In genomic region chr10:6208781-6209235, GRCh38 we compare ENCODE assay signal across 13 cellular contexts. TPM values are rescaled to one million over a fixed set of nuclear protein-coding genes. Genes with fewer than 3 reads are reported as not detected.
DNase-seq lines count a peak whose midpoint lies in the region; ATAC-seq and TF ChIP-seq lines count a peak whose summit lies in the region.
"Had no signal": no experiment of that assay in that cellular context is flagged by ENCODE, and none has a peak within 500 bp of the region (broad histone marks: within the 10 kb centered on the region; RNA-seq: fewer than 3 reads in every experiment).

No MANE protein-coding gene starts in this region.

- TF ChIP-seq POLR2A in upper lobe of left lung (IDR thresholded peaks at IDR 0.05) = no peak

- peak overlapping the region; percentile 78 for H4K91ac ChIP-seq in mesenchymal stem cell (ENCODE audit: low read length)

- H3K27me3 Mint-ChIP-seq in activated naive CD8-positive, alpha-beta T cell treated with anti-CD3 and anti-CD28 coated beads, Interleukin-2, amount 10 ng/mL, durations not matched to agents 7 days and 5 days = no peaks in the 10 kb centered on the region
- no peaks in the 10 kb centered on the region for H3K27me3 Mint-ChIP-seq in activated naive CD8-positive, alpha-beta T cell treated with anti-CD3 and anti-CD28 coated beads, Interleukin-2, amount 50 U/mL, for 24 hours
- H3K27me3 Mint-ChIP-seq: activated T-helper 17 cell treated with anti-CD3 and anti-CD28 coated beads, Interleukin-2, amount 50 U/mL, for 72 hours had no signal

- no peak overlapping the region for H3K23ac ChIP-seq in mesenchymal stem cell (ENCODE audit: low read length in 2 of 2)
- no peak overlapping the region for H3K23ac ChIP-seq in mesendoderm (ENCODE audit: low read length)

- no peak overlapping the region for H2BK12ac ChIP-seq in mesenchymal stem cell (ENCODE audit: low read length in 2 of 2)

- H2AK5ac ChIP-seq in mesenchymal stem cell (ENCODE audit: low read length, severe bottlenecking) (no peak overlapping the region), mesendoderm (ENCODE audit: low read length) (no peak overlapping the region)

- H3K27me3 ChIP-seq in adipocyte (replicated peaks; ENCODE audit: control insufficient read depth, insufficient read depth, low read length) = no peaks in the 10 kb centered on the region
- no peaks in the 10 kb centered on the region for H3K27me3 ChIP-seq in mesenchymal stem cell (ENCODE audit: control insufficient read depth in 1 of 2, insufficient read depth in 1 of 2, low read length in 2 of 2)
- H3K27me3 ChIP-seq in upper lobe of left lung = no peaks in the 10 kb centered on the region
- no peaks in the 10 kb centered on the region for H3K27me3 ChIP-seq in mammary epithelial cell (ENCODE audit: insufficient read depth, low read length)
- H3K27me3 ChIP-seq in mesendoderm (ENCODE audit: insufficient read depth, low read length, poor library complexity) = no peaks in the 10 kb centered on the region
- H3K27me3 ChIP-seq: testis had no signal

- no peaks in the 10 kb centered on the region for H3K9me3 ChIP-seq in adipocyte (ENCODE audit: control insufficient read depth, low read length)
- no peaks in the 10 kb centered on the region for H3K9me3 ChIP-seq in mesenchymal stem cell (ENCODE audit: control insufficient read depth, low read length)
- no peaks in the 10 kb centered on the region for H3K9me3 ChIP-seq in upper lobe of left lung
- H3K9me3 ChIP-seq in mammary epithelial cell (replicated peaks; ENCODE audit: insufficient read depth, low read length) = no peaks in the 10 kb centered on the region
- H3K9me3 ChIP-seq: testis had no signal

- in situ Hi-C loops in mammary epithelial cell (cut with MboI; ENCODE audit: low sequenced_read_pairs in 2 of 2) = no loop called here

- no peaks in the 10 kb centered on the region for H4K20me1 ChIP-seq in mammary epithelial cell (ENCODE audit: insufficient read depth, low read length)

- peaks cover 24% of the 10 kb centered on the region for H3K36me3 Mint-ChIP-seq in activated naive CD8-positive, alpha-beta T cell treated with anti-CD3 and anti-CD28 coated beads, Interleukin-2, amount 10 ng/mL, durations not matched to agents 7 days and 5 days
- H3K36me3 Mint-ChIP-seq in activated naive CD8-positive, alpha-beta T cell treated with anti-CD3 and anti-CD28 coated beads, Interleukin-2, amount 50 U/mL, for 24 hours (ENCODE audit: low read depth) = peaks cover 14% of the 10 kb centered on the region

- H3K4me1 Mint-ChIP-seq in activated naive CD8-positive, alpha-beta T cell treated with anti-CD3 and anti-CD28 coated beads, Interleukin-2, amount 10 ng/mL, durations not matched to agents 7 days and 5 days = peaks cover 34% of the 10 kb centered on the region
- peaks cover 16% of the 10 kb centered on the region for H3K4me1 Mint-ChIP-seq in activated naive CD8-positive, alpha-beta T cell treated with anti-CD3 and anti-CD28 coated beads, Interleukin-2, amount 50 U/mL, for 24 hours

- no peak overlapping the region for H3K56ac ChIP-seq in mesendoderm (ENCODE audit: low read length)

- peaks cover 77% of the 10 kb centered on the region for H3K79me2 ChIP-seq in mammary epithelial cell (ENCODE audit: insufficient read depth, low read length)
- H3K79me2 ChIP-seq in mesendoderm (ENCODE audit: control insufficient read depth, insufficient read depth, low read length) = peaks cover 39% of the 10 kb centered on the region

- no peak overlapping the region for H3K14ac ChIP-seq in mesenchymal stem cell (ENCODE audit: low read length in 2 of 2)

- H3K4me1 ChIP-seq in adipocyte (ENCODE audit: control insufficient read depth, insufficient read depth, low read length) (peaks cover 35% of the 10 kb centered on the region), mesenchymal stem cell (ENCODE audit: control insufficient read depth, insufficient read depth, low read depth, low read length) (peaks cover 32% of the 10 kb centered on the region), upper lobe of left lung (peaks cover 17 to 46% (median 23%) of the 10 kb centered on the region in 4 donors), mammary epithelial cell (ENCODE audit: insufficient read depth, low read length) (peaks cover 19% of the 10 kb centered on the region), mesendoderm (ENCODE audit: control insufficient read depth, low read depth, low read length) (peaks cover 12% of the 10 kb centered on the region)

- POLR2A ChIA-PET in activated naive CD8-positive, alpha-beta T cell treated with anti-CD3 and anti-CD28 coated beads, Interleukin-2, amount 10 ng/mL, durations not matched to agents 7 days and 5 days (lab: Charles Lee) = no interaction called here

- H4K8ac ChIP-seq in mesenchymal stem cell (ENCODE audit: low read length) (peak overlapping the region; percentile 35), mesendoderm (ENCODE audit: low read depth, low read length) (no peak overlapping the region)

- CTCF ChIA-PET in mammary epithelial cell (lab: Charles Lee; ENCODE audit: low non-redundant PET) = no interaction called here

- TF ChIP-seq CTCF in upper lobe of left lung (IDR thresholded peaks at IDR 0.05) (no peak), mammary epithelial cell (conservative IDR thresholded peaks at IDR 0.05 in 1 of 2, IDR thresholded peaks at IDR 0.05 in 1 of 2; ENCODE audit: extremely low read depth in 1 of 2, insufficient read depth in 1 of 2, low read depth in 1 of 2, low read length in 2 of 2) (no peak)

- H2AFZ ChIP-seq in mesenchymal stem cell (ENCODE audit: low read depth, low read length) (no peak overlapping the region), mammary epithelial cell (ENCODE audit: low read depth, low read length) (no peak overlapping the region)

- WGBS in mesenchymal stem cell = 85% methylated on average over 12 of the region's 12 CpGs
- 66 to 68% methylated on average over 8 to 12 of the region's 12 CpGs for WGBS in upper lobe of left lung, 2 donors
- 60% methylated on average over 11 of the region's 12 CpGs for WGBS in mammary epithelial cell (ENCODE audit: low coverage, missing lambda C conversion rate)
- no CpG with 5 or more reads among the region's 12 CpGs for WGBS in mesendoderm (ENCODE audit: extremely low coverage, insufficient coverage, low lambda C conversion rate)

- H3K4me3 ChIP-seq in adipocyte (ENCODE audit: low read length) (no peak overlapping the region), mesenchymal stem cell (ENCODE audit: insufficient read depth in 1 of 2, low read depth in 1 of 2, low read length in 2 of 2) (no peak overlapping the region), upper lobe of left lung (no peak overlapping the region), mammary epithelial cell (replicated peaks in 1 of 3; ENCODE audit: insufficient read depth in 1 of 3, low read depth in 2 of 3, low read length in 3 of 3) (no peak overlapping the region), mesendoderm (ENCODE audit: low read length) (no peak overlapping the region)
- H3K4me3 ChIP-seq: lung, testis had no signal

- H3K36me3 ChIP-seq in adipocyte (ENCODE audit: control insufficient read depth, insufficient read depth, low read length, severe bottlenecking) (peaks cover 34% of the 10 kb centered on the region), mesenchymal stem cell (ENCODE audit: control insufficient read depth in 1 of 2, insufficient read depth in 2 of 2, low read depth in 1 of 2, low read length in 2 of 2) (peaks cover 4 to 15% of the 10 kb centered on the region in 2 experiments), upper lobe of left lung (peaks cover 4 to 10% (median 7%) of the 10 kb centered on the region in 4 donors), mammary epithelial cell (ENCODE audit: insufficient read depth, low read length) (no peaks in the 10 kb centered on the region), mesendoderm (ENCODE audit: control insufficient read depth, insufficient read depth, low read length) (peaks cover 2% of the 10 kb centered on the region)

- intact Hi-C loops in mammary epithelial cell (cut with micrococcal nuclease) = no loop called here

- H3K79me1 ChIP-seq in mesenchymal stem cell (replicated peaks; ENCODE audit: low read length, poor library complexity, severe bottlenecking) (peaks cover 30% of the 10 kb centered on the region), mesendoderm (ENCODE audit: low read length) (peaks cover 31% of the 10 kb centered on the region)

- no peak for ATAC-seq in activated naive CD8-positive, alpha-beta T cell treated with anti-CD3 and anti-CD28 coated beads, Interleukin-2, amount 10 ng/mL, durations not matched to agents 7 days and 5 days (ENCODE audit: low read depth)
- no peak for ATAC-seq in activated naive CD8-positive, alpha-beta T cell treated with anti-CD3 and anti-CD28 coated beads, Interleukin-2, amount 50 U/mL, for 24 hours
- no peak for ATAC-seq in upper lobe of left lung (ENCODE audit: low FRiP score in 2 of 2)
- ATAC-seq: activated T-helper 17 cell treated with anti-CD3 and anti-CD28 coated beads, Interleukin-2, amount 50 U/mL, for 72 hours had no signal

- H3K4me2 ChIP-seq in mesenchymal stem cell (ENCODE audit: low read length, poor library complexity, severe bottlenecking) (no peak overlapping the region), mammary epithelial cell (ENCODE audit: insufficient read depth, low read depth, low read length) (no peak overlapping the region), mesendoderm (ENCODE audit: low read length) (no peak overlapping the region)

- H2BK15ac ChIP-seq in mesenchymal stem cell (ENCODE audit: low read depth, poor library complexity, severe bottlenecking) (no peak overlapping the region), mesendoderm (replicated peaks; ENCODE audit: low read depth) (no peak overlapping the region)

- no peak overlapping the region for H4K5ac ChIP-seq in mesendoderm (ENCODE audit: low read length)

- dilution Hi-C loops in mammary epithelial cell (cut with HindIII; ENCODE audit: low sequenced_read_pairs) = no loop called here

- H3K9ac ChIP-seq in adipocyte (ENCODE audit: low read length) = no peak overlapping the region
- H3K9ac ChIP-seq in mesenchymal stem cell (ENCODE audit: low read length) = no peak overlapping the region
- no peak overlapping the region for H3K9ac ChIP-seq in mammary epithelial cell (ENCODE audit: insufficient read depth, low read length)
- H3K9ac ChIP-seq in mesendoderm (ENCODE audit: low read length) = no peak overlapping the region

- H3K27ac ChIP-seq in mesenchymal stem cell (ENCODE audit: low read length, poor library complexity, severe bottlenecking) = no peak overlapping the region
- H3K27ac ChIP-seq in upper lobe of left lung = peak overlapping the region in 3 of 4 donors; percentile 36 to 77 (median 48)
- H3K27ac ChIP-seq in mammary epithelial cell (ENCODE audit: insufficient read depth, low read depth, low read length) = no peak overlapping the region
- no peak overlapping the region for H3K27ac ChIP-seq in mesendoderm (ENCODE audit: low read depth, low read length)
- H3K27ac ChIP-seq: testis had no signal

- TF ChIP-seq EP300 in upper lobe of left lung (IDR thresholded peaks at IDR 0.05) = no peak

- H3K4ac ChIP-seq in mesenchymal stem cell (ENCODE audit: low read depth in 1 of 2, low read length in 2 of 2) (no peak overlapping the region), mesendoderm (ENCODE audit: low read depth, low read length) (no peak overlapping the region)

- no peak for DNase-seq in activated naive CD8-positive, alpha-beta T cell treated with anti-CD3 and anti-CD28 coated beads, Interleukin-2, amount 10 ng/mL, durations not matched to agents 7 days and 5 days
- no peak for DNase-seq in activated naive CD8-positive, alpha-beta T cell treated with anti-CD3 and anti-CD28 coated beads, Interleukin-2, amount 50 U/mL, for 24 hours
- peak; percentile 19 for DNase-seq in adipocyte (ENCODE audit: low read depth)
- no peak for DNase-seq in mesenchymal stem cell
- DNase-seq in upper lobe of left lung = no peak
- DNase-seq in NCI-H2029 treated with DMSO at 0.1 percent for 48 hours (lab: John Stamatoyannopoulos, UW) = no peak
- no peak for DNase-seq in mammary epithelial cell
- DNase-seq in mesendoderm = no peak
- DNase-seq: NCI-H345, T-helper 2 cell, testis had no signal

- H2BK5ac ChIP-seq in mesenchymal stem cell (ENCODE audit: low read depth, low read length, poor library complexity, severe bottlenecking) = no peak overlapping the region
- no peak overlapping the region for H2BK5ac ChIP-seq in mesendoderm (ENCODE audit: low read length)

- H3K9me3 Mint-ChIP-seq in activated naive CD8-positive, alpha-beta T cell treated with anti-CD3 and anti-CD28 coated beads, Interleukin-2, amount 10 ng/mL, durations not matched to agents 7 days and 5 days = no peaks in the 10 kb centered on the region
- no peaks in the 10 kb centered on the region for H3K9me3 Mint-ChIP-seq in activated naive CD8-positive, alpha-beta T cell treated with anti-CD3 and anti-CD28 coated beads, Interleukin-2, amount 50 U/mL, for 24 hours
- H3K9me3 Mint-ChIP-seq: activated T-helper 17 cell treated with anti-CD3 and anti-CD28 coated beads, Interleukin-2, amount 50 U/mL, for 72 hours had no signal

- no TSS peak for BruUV-seq in mammary epithelial cell (replicated peaks; lab: Mats Ljungman, UMichigan)

- no peak overlapping the region for H3K27ac Mint-ChIP-seq in activated naive CD8-positive, alpha-beta T cell treated with anti-CD3 and anti-CD28 coated beads, Interleukin-2, amount 10 ng/mL, durations not matched to agents 7 days and 5 days
- H3K27ac Mint-ChIP-seq in activated naive CD8-positive, alpha-beta T cell treated with anti-CD3 and anti-CD28 coated beads, Interleukin-2, amount 50 U/mL, for 24 hours = no peak overlapping the region
- H3K27ac Mint-ChIP-seq: activated T-helper 17 cell treated with anti-CD3 and anti-CD28 coated beads, Interleukin-2, amount 50 U/mL, for 72 hours had no signal

- H3K18ac ChIP-seq in mesenchymal stem cell (ENCODE audit: low read depth in 1 of 2, low read length in 2 of 2) = peak overlapping the region in 1 of 2 experiments; percentile 29
- no peak overlapping the region for H3K18ac ChIP-seq in mesendoderm (ENCODE audit: low read length)

- H2BK120ac ChIP-seq in mesenchymal stem cell (ENCODE audit: low read depth, low read length) = no peak overlapping the region
- no peak overlapping the region for H2BK120ac ChIP-seq in mesendoderm (ENCODE audit: low read depth, low read length)

- peak overlapping the region; percentile 8 for H3K4me3 Mint-ChIP-seq in activated naive CD8-positive, alpha-beta T cell treated with anti-CD3 and anti-CD28 coated beads, Interleukin-2, amount 10 ng/mL, durations not matched to agents 7 days and 5 days
- H3K4me3 Mint-ChIP-seq in activated naive CD8-positive, alpha-beta T cell treated with anti-CD3 and anti-CD28 coated beads, Interleukin-2, amount 50 U/mL, for 24 hours = no peak overlapping the region
- H3K4me3 Mint-ChIP-seq: activated T-helper 17 cell treated with anti-CD3 and anti-CD28 coated beads, Interleukin-2, amount 50 U/mL, for 72 hours had no signal

RNA-seq across cellular contexts. Expression of gene PFKFB3, which starts 6.1 kb away (rescaled TPM):
- total RNA-seq in activated naive CD8-positive, alpha-beta T cell treated with anti-CD3 and anti-CD28 coated beads, Interleukin-2, amount 10 ng/mL, durations not matched to agents 7 days and 5 days = 10 to 100 TPM; 75.1 to 77.2 TPM
- 14.6 TPM for polyA plus RNA-seq in mesenchymal stem cell (2013, experiment 1 of 2)
- polyA plus RNA-seq in mesenchymal stem cell (2013, experiment 2 of 2) = 15.8 TPM
- total RNA-seq in upper lobe of left lung (100 to 1,000 TPM in 1 of 6 donors, 10 to 100 TPM in 5; 48.2 to 236 (median 83.5) TPM), mammary epithelial cell (10 to 100 TPM; 24.0 to 49.5 TPM)
- 28.1 TPM for polyA plus RNA-seq in mammary epithelial cell
- polyA minus RNA-seq in mammary epithelial cell = 54.2 TPM
- polyA plus RNA-seq in mesendoderm (2013, experiment 1 of 2) = 18.7 TPM
- polyA plus RNA-seq in mesendoderm (2013, experiment 2 of 2) = 18.7 TPM

Comparison
In these comparisons a context has a peak if more than half of its experiments do, and no peak if none do; other contexts are left out.
1. H3K27ac ChIP-seq: peak in upper lobe of left lung (3 of 4); none in mesenchymal stem cell (single experiment), mammary epithelial cell (single experiment) and mesendoderm (single experiment).